ENCODE assay signal across 26 cellular contexts in the genomic region with DNA sequence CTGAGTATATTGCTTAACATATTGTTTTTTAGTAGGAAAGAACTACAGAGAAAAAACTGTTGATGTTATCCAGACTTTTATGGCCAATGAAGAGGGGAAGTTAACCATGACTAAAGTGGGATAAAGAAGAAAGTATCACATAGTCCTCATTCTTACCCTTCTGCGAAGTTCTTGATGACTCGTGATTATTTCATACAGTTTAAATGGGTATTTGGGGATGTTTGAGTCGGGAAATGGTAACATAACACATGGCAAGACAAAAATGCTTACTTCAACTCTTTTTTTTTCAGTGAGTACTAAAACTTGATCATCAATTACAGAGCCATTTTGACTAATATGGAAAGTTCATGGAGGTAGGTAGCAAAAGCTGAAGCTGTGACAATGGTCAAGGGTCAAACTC. TPM values are rescaled to one million over a fixed set of nuclear protein-coding genes. Genes with fewer than 3 reads are reported as not detected.
DNase-seq lines count a peak whose midpoint lies in the region; ATAC-seq, FAIRE-seq and TF ChIP-seq lines count a peak whose summit lies in the region.
"Had no signal": no experiment of that assay in that cellular context is flagged by ENCODE, and none has a peak within 500 bp of the region (broad histone marks: within the 10 kb centered on the region; RNA-seq: fewer than 3 reads in every experiment).

No MANE protein-coding gene starts in this region.

- no peaks in the 10 kb centered on the region for H3K9me1 ChIP-seq in endothelial cell of umbilical vein (replicated peaks; ENCODE audit: control insufficient read depth, extremely low read depth, insufficient read depth, low read length)

- POLR2A ChIA-PET in A549 (lab: Yijun Ruan, JAX) = interaction anchor here (1.6 to 2.7 kb wide), 2 partner anchors 14 to 72 kb away, joined by 6 to 26 read pairs; a partner anchor contains a TSS
- POLR2A ChIA-PET in CD4-positive, alpha-beta memory T cell (lab: Charles Lee; ENCODE audit: partially characterized antibody) = interaction anchor here (0.5 to 5.4 kb wide), 4 partner anchors 9 to 93 kb away, joined by 3 to 110 read pairs (median 12); a partner anchor contains a TSS
- POLR2A ChIA-PET in endothelial cell of umbilical vein (lab: Charles Lee) = interaction anchor here (1.0 kb wide), 1 partner anchor 13 kb away, joined by 4 read pairs; no protein-coding TSS in a partner anchor

- H3K4me2 ChIP-seq in A549 (peak overlapping the region; percentile 1; the same call in 1 of the 3 replicates), endothelial cell of umbilical vein (ENCODE audit: insufficient read depth, low read length) (peak overlapping the region; percentile 9)
- H3K4me2 ChIP-seq: PC-9, smooth muscle cell had no signal

- H3K36me3 ChIP-seq in CD4-positive, alpha-beta memory T cell (ENCODE audit: insufficient read depth, low read length) = peaks cover 18% of the 10 kb centered on the region
- peaks cover 4 to 15% of the 10 kb centered on the region in 2 experiments for H3K36me3 ChIP-seq in endothelial cell of umbilical vein (ENCODE audit: control insufficient read depth in 2 of 2, extremely low read depth in 1 of 2, insufficient read depth in 2 of 2, low read length in 2 of 2)
- peaks cover 0 to 64% (median 0%) of the 10 kb centered on the region in 3 donors for H3K36me3 ChIP-seq in tibial nerve

- no peak for TF ChIP-seq EP300 in A549 (IDR thresholded peaks at IDR 0.05)
- TF ChIP-seq EP300 in tibial nerve (IDR thresholded peaks at IDR 0.05) = no peak

- CTCF ChIA-PET in A549 (lab: Yijun Ruan, JAX) = interaction anchor here (0.6 to 12.8 kb wide), 18 partner anchors 8 to 189 kb away, joined by 3 to 300 read pairs (median 6); a partner anchor contains a TSS
- CTCF ChIA-PET in CD4-positive, alpha-beta memory T cell (lab: Charles Lee; ENCODE audit: partially characterized antibody) = interaction anchor here (0.7 to 6.0 kb wide), 24 partner anchors 12 to 189 kb away, joined by 3 to 287 read pairs (median 4); a partner anchor contains a TSS
- CTCF ChIA-PET in endothelial cell of umbilical vein (lab: Charles Lee) = interaction anchor here (0.9 to 6.5 kb wide), 13 partner anchors 13 to 185 kb away, joined by 3 to 345 read pairs (median 5); no protein-coding TSS in a partner anchor

- peak overlapping the region in 1 of 7 donors; percentile 68 for H3K27ac Mint-ChIP-seq in CD4-positive, alpha-beta memory T cell
- H3K27ac Mint-ChIP-seq in activated CD4-positive, alpha-beta T cell treated with anti-CD3 and anti-CD28 coated beads, Interleukin-2, amount 10 ng/mL, durations not matched to agents 24 days and 14 days = no peak overlapping the region
- H3K27ac Mint-ChIP-seq: memory B cell; stimulated activated naive B cell treated with anti-CD40 and anti-IgM and Interleukin-4, amounts not matched to agents 10 μg/mL and 1 μg/mL and 100 μg/mL, for 72 hours had no signal

- no peak for FAIRE-seq in A549 (lab: Jason Lieb, UNC)
- no peak for FAIRE-seq in endothelial cell of umbilical vein (lab: Jason Lieb, UNC)
- FAIRE-seq: GM18507 had no signal

- H2AFZ ChIP-seq in endothelial cell of umbilical vein (ENCODE audit: low read depth, low read length) = no peak overlapping the region
- H2AFZ ChIP-seq: PC-9 had no signal

- WGBS in A549 (ENCODE audit: missing lambda C conversion rate) = 49% methylated on average over 3 of the region's 3 CpGs
- 64 to 75% methylated on average over 3 of the region's 3 CpGs for WGBS in tibial nerve, 2 donors

- H3K9ac ChIP-seq in endothelial cell of umbilical vein (replicated peaks; ENCODE audit: extremely low read depth, insufficient read depth, low read length) = no peak overlapping the region

- H3K27me3 Mint-ChIP-seq in CD4-positive, alpha-beta memory T cell = no peaks in the 10 kb centered on the region
- H3K27me3 Mint-ChIP-seq in activated CD4-positive, alpha-beta T cell treated with anti-CD3 and anti-CD28 coated beads, Interleukin-2, amount 10 ng/mL, durations not matched to agents 24 days and 14 days = no peaks in the 10 kb centered on the region
- H3K27me3 Mint-ChIP-seq: activated CD8-positive, alpha-beta memory T cell treated with anti-CD3 and anti-CD28 coated beads, Interleukin-2, amount 10 ng/mL, durations not matched to agents 7 days and 5 days; CD4-positive, alpha-beta T cell; memory B cell; stimulated activated naive B cell treated with anti-CD40 and anti-IgM and Interleukin-4, amounts not matched to agents 10 μg/mL and 1 μg/mL and 100 μg/mL, for 72 hours; T-cell had no signal

- H3K27me3 ChIP-seq in CD4-positive, alpha-beta memory T cell (ENCODE audit: insufficient read depth, low read length) = no peaks in the 10 kb centered on the region
- no peaks in the 10 kb centered on the region for H3K27me3 ChIP-seq in endothelial cell of umbilical vein (ENCODE audit: control insufficient read depth in 2 of 2, insufficient read depth in 2 of 2, low read length in 2 of 2)
- no peaks in the 10 kb centered on the region for H3K27me3 ChIP-seq in tibial nerve
- H3K27me3 ChIP-seq: thyroid gland had no signal

- TF ChIP-seq POLR2A in A549 (IDR thresholded peaks at IDR 0.05; ENCODE audit: low read length) (no peak), endothelial cell of umbilical vein (IDR thresholded peaks at IDR 0.05; ENCODE audit: low read depth, low read length) (no peak), tibial nerve (IDR thresholded peaks at IDR 0.05) (no peak)

- H3K4me1 ChIP-seq in A549 = peaks cover 26% of the 10 kb centered on the region
- peaks cover 35% of the 10 kb centered on the region for H3K4me1 ChIP-seq in CD4-positive, alpha-beta memory T cell (ENCODE audit: insufficient read depth, low read length)
- peaks cover 16% of the 10 kb centered on the region for H3K4me1 ChIP-seq in endothelial cell of umbilical vein (ENCODE audit: control insufficient read depth, extremely low read depth, insufficient read depth, low read length)
- peaks cover 0 to 33% (median 16%) of the 10 kb centered on the region in 4 donors for H3K4me1 ChIP-seq in tibial nerve
- H3K4me1 ChIP-seq: HAP-1 had no signal

- dilution Hi-C loops in endothelial cell of umbilical vein (cut with MboI; ENCODE audit: extremely low pct_ligation_motif_present, low sequenced_read_pairs) = no loop called here

- no peaks in the 10 kb centered on the region for H3K9me3 ChIP-seq in A549
- no peaks in the 10 kb centered on the region for H3K9me3 ChIP-seq in CD4-positive, alpha-beta memory T cell (ENCODE audit: control insufficient read depth in 1 of 2, low read length in 2 of 2)
- no peaks in the 10 kb centered on the region for H3K9me3 ChIP-seq in endothelial cell of umbilical vein (replicated peaks; ENCODE audit: control insufficient read depth, insufficient read depth, low read length)
- H3K9me3 ChIP-seq in tibial nerve = no peaks in the 10 kb centered on the region
- H3K9me3 ChIP-seq: HAP-1, thyroid gland had no signal

- peaks cover 22% of the 10 kb centered on the region for H3K79me2 ChIP-seq in endothelial cell of umbilical vein (ENCODE audit: control insufficient read depth, insufficient read depth, low read length)

- H3K4me3 Mint-ChIP-seq in CD4-positive, alpha-beta memory T cell = no peak overlapping the region
- H3K4me3 Mint-ChIP-seq in activated CD4-positive, alpha-beta T cell treated with anti-CD3 and anti-CD28 coated beads, Interleukin-2, amount 10 ng/mL, durations not matched to agents 24 days and 14 days = no peak overlapping the region
- H3K4me3 Mint-ChIP-seq: activated CD8-positive, alpha-beta memory T cell treated with anti-CD3 and anti-CD28 coated beads, Interleukin-2, amount 10 ng/mL, durations not matched to agents 7 days and 5 days; memory B cell; stimulated activated naive B cell treated with anti-CD40 and anti-IgM and Interleukin-4, amounts not matched to agents 10 μg/mL and 1 μg/mL and 100 μg/mL, for 72 hours; T-cell had no signal

- no peak for TF ChIP-seq RAD21 in A549 (conservative IDR thresholded peaks at IDR 0.05 in 1 of 2, IDR thresholded peaks at IDR 0.05 in 1 of 2)

- H3K27ac ChIP-seq in A549 (no peak overlapping the region), endothelial cell of umbilical vein (ENCODE audit: insufficient read depth, low read depth, low read length) (no peak overlapping the region), tibial nerve (no peak overlapping the region)
- peak overlapping the region; percentile 12 for H3K27ac ChIP-seq in CD4-positive, alpha-beta memory T cell (ENCODE audit: low read depth, low read length)
- H3K27ac ChIP-seq: PC-9, thyroid gland had no signal

- no peaks in the 10 kb centered on the region for H4K20me1 ChIP-seq in endothelial cell of umbilical vein (replicated peaks; ENCODE audit: control insufficient read depth, extremely low read depth, insufficient read depth, low read length)

- TF ChIP-seq CTCF in A549 (IDR thresholded peaks at IDR 0.05) = no peak
- TF ChIP-seq CTCF in endothelial cell of umbilical vein (IDR thresholded peaks at IDR 0.05; ENCODE audit: extremely low read depth in 1 of 2, insufficient read depth in 1 of 2, low read depth in 1 of 2, low read length in 2 of 2) = no peak
- TF ChIP-seq CTCF in tibial nerve (IDR thresholded peaks at IDR 0.05) = no peak

- no peak overlapping the region for H3K4me3 ChIP-seq in A549
- H3K4me3 ChIP-seq in CD4-positive, alpha-beta memory T cell (ENCODE audit: low read length in 2 of 2) = no peak overlapping the region
- no peak overlapping the region for H3K4me3 ChIP-seq in endothelial cell of umbilical vein (replicated peaks in 1 of 3; ENCODE audit: insufficient read depth in 1 of 3, low read depth in 1 of 3, low read length in 3 of 3)
- no peak overlapping the region for H3K4me3 ChIP-seq in tibial nerve
- H3K4me3 ChIP-seq: HAP-1, PC-9, smooth muscle cell, thyroid gland had no signal

- H3K4me1 Mint-ChIP-seq in CD4-positive, alpha-beta memory T cell = peaks cover 23 to 49% (median 28%) of the 10 kb centered on the region in 4 donors
- peaks cover 25% of the 10 kb centered on the region for H3K4me1 Mint-ChIP-seq in activated CD4-positive, alpha-beta T cell treated with anti-CD3 and anti-CD28 coated beads, Interleukin-2, amount 10 ng/mL, durations not matched to agents 24 days and 14 days

- H3K36me3 Mint-ChIP-seq in CD4-positive, alpha-beta memory T cell = peaks cover 29 to 41% of the 10 kb centered on the region in 2 donors
- peaks cover 44% of the 10 kb centered on the region for H3K36me3 Mint-ChIP-seq in activated CD4-positive, alpha-beta T cell treated with anti-CD3 and anti-CD28 coated beads, Interleukin-2, amount 10 ng/mL, durations not matched to agents 24 days and 14 days (ENCODE audit: low read depth)

- ATAC-seq in A549 (no peak), GM18861 (IDR thresholded peaks at IDR 0.05; ENCODE audit: unreplicated experiment) (no peak)
- ATAC-seq: activated CD8-positive, alpha-beta memory T cell treated with anti-CD3 and anti-CD28 coated beads, Interleukin-2, amount 10 ng/mL, durations not matched to agents 7 days and 5 days had no signal

- intact Hi-C loops in CD4-positive, alpha-beta memory T cell (cut with micrococcal nuclease) = loop anchor here (1.0 to 10.0 kb wide), 3 partner anchors 15 to 147 kb away; a partner anchor contains a TSS
- intact Hi-C loops in endothelial cell of umbilical vein (cut with micrococcal nuclease) = loop anchor here (1.0 kb wide), 2 partner anchors 72 to 185 kb away; no protein-coding TSS in a partner anchor
- intact Hi-C loops in activated CD4-positive, alpha-beta T cell treated with anti-CD3 and anti-CD28 coated beads, Interleukin-2, amount 10 ng/mL, durations not matched to agents 24 days and 14 days (cut with micrococcal nuclease) = loop anchor here (1.0 to 5.0 kb wide), 3 partner anchors 72 to 185 kb away; no protein-coding TSS in a partner anchor

- DNase-seq in A549 (ENCODE audit: low read depth in 1 of 2, low spot score in 1 of 2) (no peak), RKO (ENCODE audit: low spot score) (peak; percentile 82), endothelial cell of umbilical vein (ENCODE audit: low read depth, low spot score) (no peak), tibial nerve (ENCODE audit: low spot score in 2 of 2) (no peak), NCI-H69 (lab: John Stamatoyannopoulos, UW) (no peak)
- DNase-seq in CD4-positive, alpha-beta memory T cell = no peak
- no peak for DNase-seq in activated CD4-positive, alpha-beta T cell treated with anti-CD3 and anti-CD28 coated beads, Interleukin-2, amount 10 ng/mL, durations not matched to agents 24 days and 14 days
- DNase-seq: activated CD8-positive, alpha-beta memory T cell treated with anti-CD3 and anti-CD28 coated beads, Interleukin-2, amount 10 ng/mL, durations not matched to agents 7 days and 5 days; activated effector memory CD4-positive, alpha-beta T cell treated with anti-CD3 and anti-CD28 coated beads, Interleukin-2, amount 50 U/mL, for 16 hours; amygdala; CD4-positive, alpha-beta T cell; DMS 273 treated with DMSO at 0.1 percent for 48 hours; NCI-H1105; NCI-H2029 treated with DMSO at 0.1 percent for 48 hours; NCI-H345; occipital lobe; PC-9; stimulated activated naive B cell treated with anti-CD40 and anti-IgM and Interleukin-4, amounts not matched to agents 10 μg/mL and 1 μg/mL and 100 μg/mL, for 72 hours; thyroid gland had no signal

- no TSS peak for BruUV-seq in endothelial cell of umbilical vein (replicated peaks; lab: Mats Ljungman, UMichigan)

- H3K9me3 Mint-ChIP-seq in CD4-positive, alpha-beta memory T cell = peaks cover 0 to 12% (median 0%) of the 10 kb centered on the region in 8 donors
- H3K9me3 Mint-ChIP-seq in activated CD4-positive, alpha-beta T cell treated with anti-CD3 and anti-CD28 coated beads, Interleukin-2, amount 10 ng/mL, durations not matched to agents 24 days and 14 days = no peaks in the 10 kb centered on the region
- H3K9me3 Mint-ChIP-seq: CD4-positive, alpha-beta T cell; memory B cell; stimulated activated naive B cell treated with anti-CD40 and anti-IgM and Interleukin-4, amounts not matched to agents 10 μg/mL and 1 μg/mL and 100 μg/mL, for 72 hours; T-cell had no signal

RNA-seq across cellular contexts. Expression of a gene that starts 4.9 kb away (rescaled TPM):
- polyA plus RNA-seq in A549 (2011; rRNA removed) (28.8 and 31.3 TPM in 2 replicates), A549 (2017; fragmentation: RNase III; extraction: RNeasy Plus Mini Kit Qiagen cat#74134 plus additional on column Dnase treatment) (26.3 to 28.5 TPM (median 27.4 TPM) in 3 replicates), endothelial cell of umbilical vein (3.9 and 6.5 TPM in 2 replicates)
- polyA plus RNA-seq in A549 (2012; cell fraction: cytosol; rRNA removed) = 10.1 and 12.4 TPM in 2 replicates
- 15.9 and 26.1 TPM in 2 replicates for polyA plus RNA-seq in A549 (2012; cell fraction: nucleus; rRNA removed)
- polyA minus RNA-seq in A549 (2011; rRNA and poly(A)+ RNA removed) = 20.4 and 23.0 TPM in 2 replicates
- total RNA-seq in CD4-positive, alpha-beta memory T cell = 10 to 100 TPM; 57.4 to 60.0 TPM
- 1 to 10 TPM; 3.0 to 6.7 TPM for polyA plus RNA-seq in CD4-positive, alpha-beta memory T cell
- total RNA-seq in endothelial cell of umbilical vein (18.6 and 20.3 TPM in 2 replicates), tibial nerve (10 to 100 TPM in 2 of 4 donors, 1 to 10 TPM in 2; 5.9 to 17.1 (median 10.3) TPM)
- 5.9 and 6.2 TPM in 2 replicates for polyA plus RNA-seq in endothelial cell of umbilical vein (2011; cell fraction: cytosol; rRNA removed)
- polyA plus RNA-seq in endothelial cell of umbilical vein (2011; cell fraction: nucleus; rRNA removed) = 35.3 and 42.4 TPM in 2 replicates
- polyA plus RNA-seq in endothelial cell of umbilical vein (2012) = 12.0 and 14.3 TPM in 2 replicates
- polyA minus RNA-seq in endothelial cell of umbilical vein = 9.1 and 9.4 TPM in 2 replicates
- 5.4 TPM for polyA minus RNA-seq in endothelial cell of umbilical vein (2011; cell fraction: cytosol; rRNA and poly(A)+ RNA removed)
- polyA minus RNA-seq in endothelial cell of umbilical vein (2011; cell fraction: nucleus; rRNA and poly(A)+ RNA removed) = 20.6 and 24.3 TPM in 2 replicates
- total RNA-seq in activated CD4-positive, alpha-beta T cell treated with anti-CD3 and anti-CD28 coated beads, Interleukin-2, amount 10 ng/mL, durations not matched to agents 24 days and 14 days = 36.3 and 37.1 TPM in 2 replicates

RNA-seq across cellular contexts. Expression of a gene that starts 14.1 kb away (rescaled TPM):
- polyA plus RNA-seq in A549 (2011; rRNA removed) (811 and 1,011 TPM in 2 replicates), A549 (2017; fragmentation: RNase III; extraction: RNeasy Plus Mini Kit Qiagen cat#74134 plus additional on column Dnase treatment) (748 to 886 TPM (median 841 TPM) in 3 replicates), endothelial cell of umbilical vein (1,405 and 2,040 TPM in 2 replicates)
- polyA plus RNA-seq in A549 (2012; cell fraction: cytosol; rRNA removed) = 724 and 844 TPM in 2 replicates
- 1,855 and 3,100 TPM in 2 replicates for polyA plus RNA-seq in A549 (2012; cell fraction: nucleus; rRNA removed)
- 739 and 935 TPM in 2 replicates for polyA minus RNA-seq in A549 (2011; rRNA and poly(A)+ RNA removed)
- total RNA-seq in CD4-positive, alpha-beta memory T cell = 1,000 to 10,000 TPM; 1,369 to 1,418 TPM
- 1,000 to 10,000 TPM; 1,080 to 1,577 TPM for polyA plus RNA-seq in CD4-positive, alpha-beta memory T cell
- total RNA-seq in endothelial cell of umbilical vein (1,027 and 1,058 TPM in 2 replicates), tibial nerve (100 to 1,000 TPM; 471 to 820 (median 648) TPM)
- polyA plus RNA-seq in endothelial cell of umbilical vein (2011; cell fraction: cytosol; rRNA removed) = 980 and 1,160 TPM in 2 replicates
- polyA plus RNA-seq in endothelial cell of umbilical vein (2011; cell fraction: nucleus; rRNA removed) = 4,876 and 5,495 TPM in 2 replicates
- 690 and 716 TPM in 2 replicates for polyA plus RNA-seq in endothelial cell of umbilical vein (2012)
- 856 and 901 TPM in 2 replicates for polyA minus RNA-seq in endothelial cell of umbilical vein
- 237 TPM for polyA minus RNA-seq in endothelial cell of umbilical vein (2011; cell fraction: cytosol; rRNA and poly(A)+ RNA removed)
- polyA minus RNA-seq in endothelial cell of umbilical vein (2011; cell fraction: nucleus; rRNA and poly(A)+ RNA removed) = 1,361 and 2,457 TPM in 2 replicates
- 844 and 861 TPM in 2 replicates for total RNA-seq in activated CD4-positive, alpha-beta T cell treated with anti-CD3 and anti-CD28 coated beads, Interleukin-2, amount 10 ng/mL, durations not matched to agents 24 days and 14 days

RNA-seq across cellular contexts. Expression of a gene that starts 14.8 kb away (rescaled TPM):
- polyA plus RNA-seq in A549 (2011; rRNA removed) (53.5 and 73.0 TPM in 2 replicates), A549 (2017; fragmentation: RNase III; extraction: RNeasy Plus Mini Kit Qiagen cat#74134 plus additional on column Dnase treatment) (30.0 to 35.0 TPM (median 32.3 TPM) in 3 replicates), endothelial cell of umbilical vein (9.3 and 14.1 TPM in 2 replicates)
- polyA plus RNA-seq in A549 (2012; cell fraction: cytosol; rRNA removed) = 14.6 and 17.7 TPM in 2 replicates
- 30.0 and 34.6 TPM in 2 replicates for polyA plus RNA-seq in A549 (2012; cell fraction: nucleus; rRNA removed)
- 22.1 and 27.0 TPM in 2 replicates for polyA minus RNA-seq in A549 (2011; rRNA and poly(A)+ RNA removed)
- total RNA-seq in CD4-positive, alpha-beta memory T cell = 100 to 1,000 TPM; 105 to 108 TPM
- polyA plus RNA-seq in CD4-positive, alpha-beta memory T cell = 10 to 100 TPM in 1 of 2 donors, 1 to 10 TPM in 1; 6.4 to 18.5 TPM
- total RNA-seq in endothelial cell of umbilical vein (35.5 and 42.6 TPM in 2 replicates), tibial nerve (10 to 100 TPM; 45.7 to 73.9 (median 59.3) TPM)
- polyA plus RNA-seq in endothelial cell of umbilical vein (2011; cell fraction: cytosol; rRNA removed) = 9.9 and 16.8 TPM in 2 replicates
- polyA plus RNA-seq in endothelial cell of umbilical vein (2011; cell fraction: nucleus; rRNA removed) = 131 and 135 TPM in 2 replicates
- polyA plus RNA-seq in endothelial cell of umbilical vein (2012) = 18.7 and 23.7 TPM in 2 replicates
- polyA minus RNA-seq in endothelial cell of umbilical vein = 20.2 and 41.5 TPM in 2 replicates
- 14.5 TPM for polyA minus RNA-seq in endothelial cell of umbilical vein (2011; cell fraction: cytosol; rRNA and poly(A)+ RNA removed)
- polyA minus RNA-seq in endothelial cell of umbilical vein (2011; cell fraction: nucleus; rRNA and poly(A)+ RNA removed) = 71.3 and 86.4 TPM in 2 replicates
- 42.9 and 48.3 TPM in 2 replicates for total RNA-seq in activated CD4-positive, alpha-beta T cell treated with anti-CD3 and anti-CD28 coated beads, Interleukin-2, amount 10 ng/mL, durations not matched to agents 24 days and 14 days

RNA-seq across cellular contexts. Expression of a gene that starts 43.1 kb away (rescaled TPM):
- polyA plus RNA-seq in A549 (2011; rRNA removed) (12.2 and 12.8 TPM in 2 replicates), A549 (2017; fragmentation: RNase III; extraction: RNeasy Plus Mini Kit Qiagen cat#74134 plus additional on column Dnase treatment) (1.6 to 3.0 TPM (median 2.3 TPM) in 3 replicates), endothelial cell of umbilical vein (17.8 and 21.6 TPM in 2 replicates)
- 1.3 TPM in 2 replicates for polyA plus RNA-seq in A549 (2012; cell fraction: cytosol; rRNA removed)
- 0.41 and 1.1 TPM in 2 replicates for polyA plus RNA-seq in A549 (2012; cell fraction: nucleus; rRNA removed)
- polyA minus RNA-seq in A549 (2011; rRNA and poly(A)+ RNA removed) = 8.4 and 10.9 TPM in 2 replicates
- total RNA-seq in CD4-positive, alpha-beta memory T cell = under 1 TPM; 0.55 to 0.90 TPM
- polyA plus RNA-seq in CD4-positive, alpha-beta memory T cell = not detected
- total RNA-seq in endothelial cell of umbilical vein (1.2 and 1.6 TPM in 2 replicates), tibial nerve (10 to 100 TPM in 1 of 4 donors, 1 to 10 TPM in 3; 3.1 to 27.0 (median 6.4) TPM)
- polyA plus RNA-seq in endothelial cell of umbilical vein (2011; cell fraction: cytosol; rRNA removed) = 16.8 and 17.6 TPM in 2 replicates
- polyA plus RNA-seq in endothelial cell of umbilical vein (2011; cell fraction: nucleus; rRNA removed) = 35.9 and 55.9 TPM in 2 replicates
- polyA plus RNA-seq in endothelial cell of umbilical vein (2012) = 7.9 and 12.4 TPM in 2 replicates
- 9.2 and 17.9 TPM in 2 replicates for polyA minus RNA-seq in endothelial cell of umbilical vein
- polyA minus RNA-seq in endothelial cell of umbilical vein (2011; cell fraction: cytosol; rRNA and poly(A)+ RNA removed) = not detected
- polyA minus RNA-seq in endothelial cell of umbilical vein (2011; cell fraction: nucleus; rRNA and poly(A)+ RNA removed) = 14.8 and 23.2 TPM in 2 replicates
- 0.28 TPM in 1 of 2 replicates, not detected in the other for total RNA-seq in activated CD4-positive, alpha-beta T cell treated with anti-CD3 and anti-CD28 coated beads, Interleukin-2, amount 10 ng/mL, durations not matched to agents 24 days and 14 days
- total RNA-seq: epithelial cell of proximal tubule, smooth muscle cell had no signal
- polyA plus RNA-seq: smooth muscle cell had no signal
